17 cellular contexts compared by ENCODE assay signal in the genomic region with DNA sequence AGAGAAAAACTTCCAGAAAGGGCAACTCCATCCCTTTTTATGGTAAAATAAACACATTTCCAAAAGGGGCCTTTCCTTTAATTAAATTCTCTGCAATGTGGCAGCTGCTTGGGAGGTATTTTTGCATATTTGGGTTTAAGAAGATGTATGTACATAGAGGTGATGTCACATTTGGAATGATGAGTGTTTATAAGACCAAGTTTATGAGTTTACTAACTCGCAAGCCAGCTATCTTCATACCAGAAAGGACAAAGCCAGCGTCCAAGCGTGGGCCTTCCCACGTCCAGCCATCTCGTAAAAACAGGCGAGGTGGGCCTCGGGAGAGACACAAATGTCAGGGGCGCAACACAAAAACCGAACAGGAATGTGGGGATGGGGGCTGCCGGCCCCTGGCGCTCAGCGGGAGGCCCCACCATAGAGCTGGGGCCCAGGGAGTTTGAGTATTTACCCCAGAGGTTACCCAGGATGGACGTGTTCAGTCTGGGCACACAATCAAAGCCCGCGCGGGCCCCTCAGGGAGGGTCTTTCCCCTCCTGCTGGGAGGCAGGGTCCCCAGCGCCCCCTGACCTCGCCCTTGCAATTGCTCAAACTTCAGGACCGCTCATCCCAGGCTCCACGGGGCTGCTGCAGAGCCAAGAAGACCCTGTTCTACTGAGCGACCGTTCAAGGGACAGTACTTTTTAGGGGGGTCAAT.
DNase-seq lines count a peak whose midpoint lies in the region; ATAC-seq, FAIRE-seq and TF ChIP-seq lines count a peak whose summit lies in the region.
"Had no signal": no experiment of that assay in that cellular context is flagged by ENCODE, and none has a peak within 500 bp of the region (broad histone marks: within the 10 kb centered on the region; RNA-seq: fewer than 3 reads in every experiment).

No MANE protein-coding gene starts in this region.

- peak overlapping the region; percentile 37 to 96 (median 87) for H3K27ac Mint-ChIP-seq in nephron
- H3K27ac Mint-ChIP-seq: CD4-positive, CD25-positive, alpha-beta regulatory T cell had no signal

- no peaks in the 10 kb centered on the region for H3K9me2 ChIP-seq in PC-3 (replicated peaks; ENCODE audit: low read length)

- intact Hi-C loops in PC-3 (cut with micrococcal nuclease): no loop called here

- H3K4me1 ChIP-seq in PC-3 (ENCODE audit: insufficient read depth, low read length): no peaks in the 10 kb centered on the region
- no peaks in the 10 kb centered on the region for H3K4me1 ChIP-seq in effector memory CD4-positive, alpha-beta T cell (ENCODE audit: control insufficient read depth, insufficient read depth, low read length, poor library complexity, severe bottlenecking)
- H3K4me1 ChIP-seq: HAP-1 had no signal

- peaks cover 13% of the 10 kb centered on the region for H3K4me1 Mint-ChIP-seq in nephron

- no peak overlapping the region for H3K4me2 ChIP-seq in PC-3 (ENCODE audit: low read length)

- H2AFZ ChIP-seq in PC-3 (ENCODE audit: low read length): no peak overlapping the region

- no peaks in the 10 kb centered on the region for H3K36me3 ChIP-seq in PC-3 (ENCODE audit: low read depth, low read length)
- no peaks in the 10 kb centered on the region for H3K36me3 ChIP-seq in effector memory CD4-positive, alpha-beta T cell (ENCODE audit: control insufficient read depth, insufficient read depth, low read length)
- H3K36me3 ChIP-seq: HAP-1 had no signal

- no peaks in the 10 kb centered on the region for H3K36me3 Mint-ChIP-seq in nephron (ENCODE audit: low read depth)
- H3K36me3 Mint-ChIP-seq: CD4-positive, CD25-positive, alpha-beta regulatory T cell had no signal

- H3K9ac ChIP-seq in PC-3 (ENCODE audit: low read length): no peak overlapping the region

- FAIRE-seq in endometrium (lab: Jason Lieb, UNC): peak; percentile 76
- FAIRE-seq in frontal cortex (lab: Jason Lieb, UNC): no peak

- no peaks in the 10 kb centered on the region for H3F3A ChIP-seq in PC-3 (ENCODE audit: low read length, unreplicated experiment)

- no peaks in the 10 kb centered on the region for H3K9me3 ChIP-seq in PC-3 (ENCODE audit: low read length)
- H3K9me3 ChIP-seq in effector memory CD4-positive, alpha-beta T cell (ENCODE audit: control insufficient read depth, low read length): no peaks in the 10 kb centered on the region
- H3K9me3 ChIP-seq: HAP-1 had no signal

- ATAC-seq in PC-3: peak; percentile 60

- H3K79me2 ChIP-seq in PC-3 (ENCODE audit: low read length): no peaks in the 10 kb centered on the region

- POLR2A ChIA-PET in PC-3 (lab: Charles Lee; ENCODE audit: unreplicated experiment): no interaction called here

- CTCF ChIA-PET in PC-3 (lab: Charles Lee): no interaction called here

- H3K4me3 Mint-ChIP-seq in nephron: no peak overlapping the region
- H3K4me3 Mint-ChIP-seq: CD4-positive, CD25-positive, alpha-beta regulatory T cell had no signal

- peaks cover 14% of the 10 kb centered on the region for H3K27me3 Mint-ChIP-seq in nephron (ENCODE audit: low read depth)

- H3K9me3 Mint-ChIP-seq in nephron: peaks cover 9% of the 10 kb centered on the region

- H3K27me3 ChIP-seq in PC-3 (ENCODE audit: low read length): no peaks in the 10 kb centered on the region
- peaks cover 5% of the 10 kb centered on the region for H3K27me3 ChIP-seq in effector memory CD4-positive, alpha-beta T cell (replicated peaks; ENCODE audit: control insufficient read depth, insufficient read depth, low read length, poor library complexity, severe bottlenecking)

- TF ChIP-seq CTCF in PC-3 (conservative IDR thresholded peaks at IDR 0.05; ENCODE audit: low read depth, low read length) (no peak), nephron (IDR thresholded peaks at IDR 0.05; ENCODE audit: unreplicated experiment in 3 of 3) (no peak)

- DNase-seq in PC-3 (no peak), frontal cortex (ENCODE audit: low spot score in 2 of 2) (no peak), GM03348 (ENCODE audit: low spot score) (no peak), mesenteric fat pad (ENCODE audit: low spot score) (no peak)
- no peak for DNase-seq in effector memory CD4-positive, alpha-beta T cell
- DNase-seq: CD4-positive, CD25-positive, alpha-beta regulatory T cell; Karpas-422; NCI-H1417; NCI-H1694 treated with DMSO at 0.1 percent for 48 hours; NCI-H2081 treated with DMSO at 0.1 percent for 48 hours; NCI-H446 treated with DMSO at 0.1 percent for 48 hours; NCI-H526 treated with DMSO at 0.1 percent for 48 hours; OCI-M1; Right ventricle myocardium superior had no signal

- H3K27ac ChIP-seq in PC-3 (ENCODE audit: low read length): no peak overlapping the region
- no peak overlapping the region for H3K27ac ChIP-seq in effector memory CD4-positive, alpha-beta T cell (ENCODE audit: insufficient read depth, low read length, poor library complexity, severe bottlenecking)

- no TSS peak for BruUV-seq in PC-3 (replicated peaks; lab: Mats Ljungman, UMichigan)

- H3K4me3 ChIP-seq in PC-3 (ENCODE audit: low read length): no peak overlapping the region
- H3K4me3 ChIP-seq in effector memory CD4-positive, alpha-beta T cell (ENCODE audit: insufficient read depth, low read depth, low read length, poor library complexity, severe bottlenecking): no peak overlapping the region
- H3K4me3 ChIP-seq: HAP-1 had no signal

- H4K20me1 ChIP-seq in PC-3 (ENCODE audit: low read length): no peaks in the 10 kb centered on the region
